Comparison of ENCODE assay signal across 1 cellular context in genomic region chrX:153971124-153971631, GRCh38.
TF ChIP-seq lines count a peak whose summit lies in the region.

No MANE protein-coding gene starts in this region.

TF ChIP-seq in IMR-90, 13 proteins besides CTCF, POLR2A, EP300 and RAD21:
- TF ChIP-seq MAZ (IDR thresholded peaks at IDR 0.05; ENCODE audit: borderline replicate concordance, low read depth, low read length) (peak; percentile 71; the same call in 1 of the 2 replicates), MXI1 (IDR thresholded peaks at IDR 0.05; ENCODE audit: borderline replicate concordance, low read depth, low read length) (no peak)
TF ChIP-seq in IMR-90: peak in this region for 1.
